In genomic region chr17:76102944-76103273, GRCh38 we compare ENCODE assay signal across 8 cellular contexts. TPM values are rescaled to one million over a fixed set of nuclear protein-coding genes. Genes with fewer than 3 reads are reported as not detected.
A peak's percentile ranks its signal among the peaks of the same experiment; 100 is the strongest.
DNase-seq lines count a peak whose midpoint lies in the region; ATAC-seq and TF ChIP-seq lines count a peak whose summit lies in the region.

No MANE protein-coding gene starts in this region.

- peak overlapping the region; percentile 95 for H3K4me3 Mint-ChIP-seq in memory B cell

- H3K4me1 Mint-ChIP-seq in memory B cell: peaks cover 15% of the 10 kb centered on the region

- TF ChIP-seq CTCF in heart left ventricle (IDR thresholded peaks at IDR 0.05): no peak
- TF ChIP-seq CTCF in astrocyte of the spinal cord (IDR thresholded peaks at IDR 0.05; ENCODE audit: low read depth, low read length): no peak
- no peak for TF ChIP-seq CTCF in vagina (IDR thresholded peaks at IDR 0.05)

- H3K27ac ChIP-seq in heart left ventricle (peak overlapping the region in 11 of 12 donors; percentile 49 to 91 (median 82)), vagina (peak overlapping the region; percentile 74)

- H3K27ac Mint-ChIP-seq in memory B cell: peak overlapping the region; percentile 96

- ATAC-seq in heart left ventricle: peak in 1 of 4 donors; percentile 2
- ATAC-seq in left cardiac atrium: no peak
- ATAC-seq in memory B cell (ENCODE audit: low read depth): no peak
- no peak for ATAC-seq in GM19395 (IDR thresholded peaks at IDR 0.05; ENCODE audit: unreplicated experiment)

- H3K9me3 ChIP-seq in heart left ventricle: no peaks in the 10 kb centered on the region
- H3K9me3 ChIP-seq in vagina: no peaks in the 10 kb centered on the region

- peaks cover 0 to 41% (median 35%) of the 10 kb centered on the region in 9 donors for H3K36me3 ChIP-seq in heart left ventricle
- H3K36me3 ChIP-seq in vagina: peaks cover 0 to 23% of the 10 kb centered on the region in 2 donors

- H3K4me3 ChIP-seq in heart left ventricle: peak overlapping the region; percentile 48 to 97 (median 78)
- peak overlapping the region; percentile 92 for H3K4me3 ChIP-seq in astrocyte of the spinal cord (ENCODE audit: low read depth, low read length)
- peak overlapping the region; percentile 74 to 90 for H3K4me3 ChIP-seq in vagina

- H3K9me3 Mint-ChIP-seq in memory B cell: no peaks in the 10 kb centered on the region

- TF ChIP-seq POLR2A in heart left ventricle (IDR thresholded peaks at IDR 0.05) (no peak), vagina (IDR thresholded peaks at IDR 0.05) (no peak)

- 3 to 4% (median 3%) methylated on average over 4 of the region's 4 CpGs for WGBS in heart left ventricle, 4 donors

- DNase-seq in heart left ventricle (no peak), left cardiac atrium (no peak), astrocyte of the spinal cord (ENCODE audit: low read depth, low spot score) (no peak), memory B cell (ENCODE audit: low spot score in 2 of 2) (no peak), vagina (ENCODE audit: extremely low spot score in 2 of 2) (no peak), NK-92 (lab: John Stamatoyannopoulos, UW; ENCODE audit: unreplicated experiment) (no peak), NCI-H1436 (lab: John Stamatoyannopoulos, UW) (no peak)

- H3K4me1 ChIP-seq in heart left ventricle (peaks cover 0 to 26% (median 15%) of the 10 kb centered on the region in 12 donors), vagina (peaks cover 25% of the 10 kb centered on the region)

- in situ Hi-C loops in astrocyte of the spinal cord (cut with HindIII; ENCODE audit: low sequenced_read_pairs): no loop called here

- no peaks in the 10 kb centered on the region for H3K27me3 Mint-ChIP-seq in memory B cell

- H3K27me3 ChIP-seq in heart left ventricle: no peaks in the 10 kb centered on the region
- H3K27me3 ChIP-seq in vagina: no peaks in the 10 kb centered on the region

- intact Hi-C loops in heart left ventricle (cut with DNase I) (no loop called here), left cardiac atrium (cut with DNase I) (no loop called here), vagina (cut with DNase I) (no loop called here)

- H3K36me3 Mint-ChIP-seq in memory B cell: peaks cover 15% of the 10 kb centered on the region

RNA-seq across cellular contexts. Expression of gene EXOC7, which starts 0.7 kb away (rescaled TPM):
- total RNA-seq in heart left ventricle (100 to 1,000 TPM in 1 of 9 donors, 10 to 100 TPM in 8; 64.4 to 107 (median 80.5) TPM), left cardiac atrium (10 to 100 TPM; 74.1 to 79.5 TPM), vagina (79.8 TPM)
- polyA plus RNA-seq in heart left ventricle: 10 to 100 TPM; 39.7 to 62.5 TPM

RNA-seq across cellular contexts. Expression of gene ZACN, which starts 23.9 kb away (rescaled TPM):
- total RNA-seq in heart left ventricle (under 1 TPM in 1 of 9 donors, not detected in 8; 0.13 TPM), left cardiac atrium (not detected), vagina (not detected)
- 1 to 10 TPM in 1 of 2 donors, under 1 TPM in 1; 0.51 to 1.5 TPM for polyA plus RNA-seq in heart left ventricle

RNA-seq across cellular contexts. Expression of gene GALR2, which starts 28.3 kb away (rescaled TPM):
- total RNA-seq in heart left ventricle: not detected
- under 1 TPM in 1 of 2 donors, not detected in 1; 0.18 TPM for polyA plus RNA-seq in heart left ventricle
- total RNA-seq in left cardiac atrium: not detected
- total RNA-seq in vagina: not detected

RNA-seq across cellular contexts. Expression of gene SRP68, which starts 30.6 kb away (rescaled TPM):
- total RNA-seq in heart left ventricle: 10 to 100 TPM; 33.2 to 66.8 (median 59.4) TPM
- polyA plus RNA-seq in heart left ventricle: 10 to 100 TPM; 26.8 to 80.0 TPM
- total RNA-seq in left cardiac atrium: 10 to 100 TPM; 51.1 to 60.1 TPM
- total RNA-seq in vagina: 52.8 TPM

RNA-seq across cellular contexts. Expression of gene FOXJ1, which starts 38.1 kb away (rescaled TPM):
- not detected for total RNA-seq in heart left ventricle
- not detected for polyA plus RNA-seq in heart left ventricle
- total RNA-seq in left cardiac atrium: not detected
- not detected for total RNA-seq in vagina
